In the genomic region with DNA sequence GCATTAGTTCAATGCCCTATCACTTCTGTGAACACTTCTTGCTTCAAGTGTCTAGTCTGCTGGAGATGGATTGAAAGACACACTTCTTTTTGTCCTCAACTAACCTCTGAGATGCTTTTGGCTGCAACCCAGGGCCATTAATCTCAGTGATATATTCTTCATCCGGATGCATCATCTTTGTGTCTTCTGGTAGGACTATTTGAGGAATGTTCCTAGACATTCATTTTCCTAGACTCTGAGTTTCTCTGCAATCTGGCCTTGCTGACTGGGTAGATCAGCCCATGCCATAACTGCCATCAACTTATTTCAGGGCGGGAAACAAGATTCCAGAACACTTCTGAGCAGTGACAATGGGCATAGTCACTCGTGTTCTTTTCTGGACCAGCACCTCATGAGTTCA, we compare ENCODE assay signal across 13 cellular contexts.
"Had no signal": no experiment of that assay in that cellular context is flagged by ENCODE, and none has a peak within 500 bp of the region (broad histone marks: within the 10 kb centered on the region; RNA-seq: fewer than 3 reads in every experiment).

No MANE protein-coding gene starts in this region.

- H3K27me3 Mint-ChIP-seq: activated CD8-positive, alpha-beta memory T cell treated with anti-CD3 and anti-CD28 coated beads, Interleukin-2, amount 10 ng/mL, durations not matched to agents 7 days and 5 days; activated naive CD8-positive, alpha-beta T cell treated with anti-CD3 and anti-CD28 coated beads, Interleukin-2, amount 50 U/mL, for 24 hours; naive thymus-derived CD8-positive, alpha-beta T cell; stimulated activated memory B cell treated with anti-CD40 and anti-IgM and Interleukin-4, amounts not matched to agents 10 μg/mL and 1 μg/mL and 100 μg/mL, for 72 hours had no signal

- ATAC-seq: activated CD8-positive, alpha-beta memory T cell treated with anti-CD3 and anti-CD28 coated beads, Interleukin-2, amount 10 ng/mL, durations not matched to agents 7 days and 5 days; activated naive CD8-positive, alpha-beta T cell treated with anti-CD3 and anti-CD28 coated beads, Interleukin-2, amount 50 U/mL, for 24 hours; left lobe of liver; naive thymus-derived CD8-positive, alpha-beta T cell; stimulated activated memory B cell treated with anti-CD40 and anti-IgM and Interleukin-4, amounts not matched to agents 10 μg/mL and 1 μg/mL and 100 μg/mL, for 72 hours had no signal

- H3K9me3 Mint-ChIP-seq: activated naive CD8-positive, alpha-beta T cell treated with anti-CD3 and anti-CD28 coated beads, Interleukin-2, amount 50 U/mL, for 24 hours had no signal

- H3K4me1 Mint-ChIP-seq: activated CD8-positive, alpha-beta memory T cell treated with anti-CD3 and anti-CD28 coated beads, Interleukin-2, amount 10 ng/mL, durations not matched to agents 7 days and 5 days; activated naive CD8-positive, alpha-beta T cell treated with anti-CD3 and anti-CD28 coated beads, Interleukin-2, amount 50 U/mL, for 24 hours; naive thymus-derived CD8-positive, alpha-beta T cell; stimulated activated memory B cell treated with anti-CD40 and anti-IgM and Interleukin-4, amounts not matched to agents 10 μg/mL and 1 μg/mL and 100 μg/mL, for 72 hours had no signal

- H3K36me3 Mint-ChIP-seq: activated CD8-positive, alpha-beta memory T cell treated with anti-CD3 and anti-CD28 coated beads, Interleukin-2, amount 10 ng/mL, durations not matched to agents 7 days and 5 days; naive thymus-derived CD8-positive, alpha-beta T cell; stimulated activated memory B cell treated with anti-CD40 and anti-IgM and Interleukin-4, amounts not matched to agents 10 μg/mL and 1 μg/mL and 100 μg/mL, for 72 hours had no signal

- H3K27ac Mint-ChIP-seq: activated CD8-positive, alpha-beta memory T cell treated with anti-CD3 and anti-CD28 coated beads, Interleukin-2, amount 10 ng/mL, durations not matched to agents 7 days and 5 days; activated naive CD4-positive, alpha-beta T cell treated with anti-CD3 and anti-CD28 coated beads for 36 hours; activated naive CD8-positive, alpha-beta T cell treated with anti-CD3 and anti-CD28 coated beads, Interleukin-2, amount 50 U/mL, for 24 hours; activated T-helper 2 cell treated with anti-CD3 and anti-CD28 coated beads, Interferon-gamma antibody, Interleukin-2, Interleukin-4, amounts not matched to agents 10 μg/mL and 5 μg/mL and 100 μg/mL, durations not matched to agents 14 hours and 24 hours and 36 hours; naive thymus-derived CD8-positive, alpha-beta T cell; stimulated activated memory B cell treated with anti-CD40 and anti-IgM and Interleukin-4, amounts not matched to agents 10 μg/mL and 1 μg/mL and 100 μg/mL, for 72 hours had no signal

- H3K4me3 Mint-ChIP-seq: activated CD8-positive, alpha-beta memory T cell treated with anti-CD3 and anti-CD28 coated beads, Interleukin-2, amount 10 ng/mL, durations not matched to agents 7 days and 5 days; activated naive CD4-positive, alpha-beta T cell treated with anti-CD3 and anti-CD28 coated beads for 36 hours; activated naive CD8-positive, alpha-beta T cell treated with anti-CD3 and anti-CD28 coated beads, Interleukin-2, amount 50 U/mL, for 24 hours; naive thymus-derived CD8-positive, alpha-beta T cell; stimulated activated memory B cell treated with anti-CD40 and anti-IgM and Interleukin-4, amounts not matched to agents 10 μg/mL and 1 μg/mL and 100 μg/mL, for 72 hours had no signal

- DNase-seq: activated CD4-positive, alpha-beta T cell treated with anti-CD3 and anti-CD28 coated beads, Interleukin-2, amount 50 U/mL, for 48 hours; activated CD4-positive, CD25-positive, alpha-beta regulatory T cell treated with anti-CD3 and anti-CD28 coated beads, Interleukin-2, amount 50 U/mL, for 72 hours; activated CD8-positive, alpha-beta memory T cell treated with anti-CD3 and anti-CD28 coated beads, Interleukin-2, amount 10 ng/mL, durations not matched to agents 7 days and 5 days; activated naive CD4-positive, alpha-beta T cell treated with anti-CD3 and anti-CD28 coated beads for 36 hours; activated naive CD8-positive, alpha-beta T cell treated with anti-CD3 and anti-CD28 coated beads, Interleukin-2, amount 50 U/mL, for 24 hours; activated T-cell treated with anti-CD3 and anti-CD28 coated beads, Interleukin-2, amount 50 U/mL, for 1 hour; dorsolateral prefrontal cortex; mammary epithelial cell; naive thymus-derived CD8-positive, alpha-beta T cell; T1000 had no signal
